Comparison of ENCODE assay signal across 28 cellular contexts in genomic region chr9:21015122-21015815, GRCh38. TPM values are rescaled to one million over a fixed set of nuclear protein-coding genes. Genes with fewer than 3 reads are reported as not detected.
A peak's percentile ranks its signal among the peaks of the same experiment; 100 is the strongest.
DNase-seq lines count a peak whose midpoint lies in the region; FAIRE-seq and TF ChIP-seq lines count a peak whose summit lies in the region.
"Had no signal": no experiment of that assay in that cellular context is flagged by ENCODE, and none has a peak within 500 bp of the region (broad histone marks: within the 10 kb centered on the region; RNA-seq: fewer than 3 reads in every experiment).

No MANE protein-coding gene starts in this region.

- H3K36me3 ChIP-seq in mammary epithelial cell (ENCODE audit: insufficient read depth, low read length), result no peaks in the 10 kb centered on the region
- H3K36me3 ChIP-seq: left ventricle myocardium inferior, prostate gland, thyroid gland had no signal

- no peak for TF ChIP-seq CTCF in mammary epithelial cell (conservative IDR thresholded peaks at IDR 0.05 in 1 of 2, IDR thresholded peaks at IDR 0.05 in 1 of 2; ENCODE audit: extremely low read depth in 1 of 2, insufficient read depth in 1 of 2, low read depth in 1 of 2, low read length in 2 of 2)

- BruUV-seq in mammary epithelial cell (replicated peaks; lab: Mats Ljungman, UMichigan), result no TSS peak

- H3K9me3 ChIP-seq in mammary epithelial cell (replicated peaks; ENCODE audit: insufficient read depth, low read length), result no peaks in the 10 kb centered on the region
- H3K9me3 ChIP-seq: left ventricle myocardium inferior, prostate gland, thyroid gland had no signal

- no peaks in the 10 kb centered on the region for H3K27me3 ChIP-seq in mammary epithelial cell (ENCODE audit: insufficient read depth, low read length)
- H3K27me3 ChIP-seq: foreskin keratinocyte, hepatocyte, thyroid gland had no signal

- no peaks in the 10 kb centered on the region for H3K79me2 ChIP-seq in mammary epithelial cell (ENCODE audit: insufficient read depth, low read length)
- H3K79me2 ChIP-seq: hepatocyte had no signal

- H3K9ac ChIP-seq in mammary epithelial cell (ENCODE audit: insufficient read depth, low read length), result no peak overlapping the region

- H4K20me1 ChIP-seq in mammary epithelial cell (ENCODE audit: insufficient read depth, low read length), result no peaks in the 10 kb centered on the region

- CTCF ChIA-PET in mammary epithelial cell (lab: Charles Lee; ENCODE audit: low non-redundant PET), result no interaction called here

- H3K4me3 ChIP-seq in mammary epithelial cell (replicated peaks in 1 of 3; ENCODE audit: insufficient read depth in 1 of 3, low read depth in 2 of 3, low read length in 3 of 3), result no peak overlapping the region
- H3K4me3 ChIP-seq: hepatocyte, left ventricle myocardium inferior, prostate gland, smooth muscle cell, thyroid gland had no signal

- H2AFZ ChIP-seq in mammary epithelial cell (ENCODE audit: low read depth, low read length), result no peak overlapping the region
- H2AFZ ChIP-seq: hepatocyte had no signal

- dilution Hi-C loops in mammary epithelial cell (cut with HindIII; ENCODE audit: low sequenced_read_pairs), result no loop called here

- H3K4me1 ChIP-seq in mammary epithelial cell (ENCODE audit: insufficient read depth, low read length), result peaks cover 4% of the 10 kb centered on the region
- H3K4me1 ChIP-seq: prostate gland had no signal

- intact Hi-C loops in mammary epithelial cell (cut with micrococcal nuclease), result no loop called here

- H3K27ac ChIP-seq in mammary epithelial cell (ENCODE audit: insufficient read depth, low read depth, low read length), result no peak overlapping the region
- H3K27ac ChIP-seq: 22Rv1, foreskin keratinocyte, hepatocyte, left ventricle myocardium inferior, prostate gland, RWPE1 had no signal

- peak; percentile 61 for DNase-seq in NCI-H2107 treated with DMSO at 0.1 percent for 48 hours (lab: John Stamatoyannopoulos, UW; ENCODE audit: unreplicated experiment)
- DNase-seq in NCI-H2107 (lab: John Stamatoyannopoulos, UW), result no peak
- peak; percentile 67 for DNase-seq in cerebellar cortex (ENCODE audit: low spot score)
- peak; percentile 62 for DNase-seq in iris pigment epithelial cell (ENCODE audit: low read depth)
- DNase-seq in GM03348 (ENCODE audit: low spot score), result no peak
- no peak for DNase-seq in mammary epithelial cell
- DNase-seq in RCC 7860 (ENCODE audit: low spot score), result no peak
- DNase-seq in T1000 (lab: John Stamatoyannopoulos, UW), result no peak
- DNase-seq: activated CD4-positive, alpha-beta memory T cell treated with anti-CD3 and anti-CD28 coated beads for 36 hours; activated CD4-positive, CD25-positive, alpha-beta regulatory T cell; activated effector memory CD4-positive, alpha-beta T cell treated with Interleukin-2 at 50 U/mL for 16 hours; activated naive CD8-positive, alpha-beta T cell treated with anti-CD3 and anti-CD28 coated beads, Interleukin-2, amount 50 U/mL, for 24 hours; CD8-positive, alpha-beta T cell; DMS153; GDM1; left ventricle myocardium inferior; NCI-H1092 treated with DMSO at 0.1 percent for 48 hours; NCI-H2081 treated with DMSO at 0.1 percent for 48 hours; NCI-H524 treated with DMSO at 0.1 percent for 48 hours; stimulated activated CD4-positive, alpha-beta T cell treated with anti-CD3 and anti-CD28 coated beads, Interleukin-4, amount 100 ng/mL, for 1 hour; stimulated activated naive CD4-positive, alpha-beta T cell treated with Interleukin-2 at 50 U/mL for 16 hours; thyroid gland had no signal

- WGBS in mammary epithelial cell (ENCODE audit: low coverage, missing lambda C conversion rate), result 56% methylated on average over 5 of the region's 5 CpGs

- in situ Hi-C loops in mammary epithelial cell (cut with MboI; ENCODE audit: low sequenced_read_pairs in 2 of 2), result no loop called here

- FAIRE-seq in RCC 7860 (lab: Jason Lieb, UNC), result no peak

- H3K4me2 ChIP-seq in mammary epithelial cell (ENCODE audit: insufficient read depth, low read depth, low read length), result no peak overlapping the region
- H3K4me2 ChIP-seq: hepatocyte, smooth muscle cell had no signal

RNA-seq across cellular contexts. Expression of gene HACD4, which starts 16.2 kb away (rescaled TPM):
- total RNA-seq in mammary epithelial cell, result under 1 TPM; 0.14 to 0.67 TPM
- 0.08 TPM for polyA plus RNA-seq in mammary epithelial cell
- polyA minus RNA-seq in mammary epithelial cell, result 0.10 TPM

Comparison
In these comparisons a context has a peak if more than half of its experiments do, and no peak if none do; other contexts are left out.
1. DNase-seq: peak in NCI-H2107 treated with DMSO at 0.1 percent for 48 hours (single experiment), cerebellar cortex (single experiment) and iris pigment epithelial cell (single experiment); none in NCI-H2107 (single experiment), GM03348 (single experiment), mammary epithelial cell (single experiment), RCC 7860 (single experiment) and T1000 (single experiment).